ENCODE assay signal across 9 cellular contexts in the genomic region with DNA sequence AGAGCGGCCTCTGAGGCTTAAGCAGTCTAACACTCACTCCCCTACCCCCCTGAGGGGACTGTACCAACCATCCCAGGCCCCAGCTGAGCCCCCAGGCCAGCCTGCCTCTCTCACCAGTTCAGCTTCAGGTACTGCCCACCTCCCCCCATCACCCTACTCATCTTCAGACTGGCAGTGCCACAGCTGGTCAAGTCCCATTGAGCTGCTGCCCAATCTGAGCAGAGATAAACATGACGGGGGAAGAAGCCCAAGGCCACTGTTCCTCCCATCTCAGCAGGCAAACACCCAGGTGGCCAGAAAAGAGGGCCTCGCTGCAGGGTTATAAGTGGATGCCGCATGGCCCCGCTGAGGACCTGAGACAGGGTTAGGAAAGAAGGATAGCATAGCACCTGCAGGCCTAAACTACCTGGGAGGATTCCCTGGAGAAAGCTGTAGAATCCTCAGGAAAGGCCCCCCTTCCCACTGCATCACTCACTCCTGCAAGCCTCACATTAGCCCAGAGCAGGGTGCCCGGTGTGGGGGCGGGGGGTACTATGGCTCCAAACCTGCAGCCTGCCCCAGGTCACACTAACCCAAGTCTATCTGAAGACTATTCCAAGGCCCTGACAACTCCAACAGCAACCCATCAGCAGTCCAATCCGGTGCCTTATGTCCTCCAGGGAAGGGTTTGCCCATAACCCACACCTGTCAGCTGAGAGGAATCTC. TPM values are rescaled to one million over a fixed set of nuclear protein-coding genes. Genes with fewer than 3 reads are reported as not detected.
DNase-seq lines count a peak whose midpoint lies in the region; ATAC-seq, FAIRE-seq and TF ChIP-seq lines count a peak whose summit lies in the region.
"Had no signal": no experiment of that assay in that cellular context is flagged by ENCODE, and none has a peak within 500 bp of the region (broad histone marks: within the 10 kb centered on the region; RNA-seq: fewer than 3 reads in every experiment).

No MANE protein-coding gene starts in this region.

- no peak for TF ChIP-seq CTCF in A549 (IDR thresholded peaks at IDR 0.05)
- no peak for TF ChIP-seq CTCF in HEK293 (tag by site-specific recombination; IDR thresholded peaks at IDR 0.05)
- TF ChIP-seq CTCF in cardiac fibroblast (IDR thresholded peaks at IDR 0.05; ENCODE audit: low read depth, low read length), result no peak

- peaks cover 62% of the 10 kb centered on the region for H3K4me1 ChIP-seq in A549
- H3K4me1 ChIP-seq in HEK293 (ENCODE audit: control insufficient read depth, insufficient read depth, low read length), result peaks cover 39% of the 10 kb centered on the region

- WGBS in A549 (ENCODE audit: missing lambda C conversion rate), result 54% methylated on average over 6 of the region's 8 CpGs

- no peaks in the 10 kb centered on the region for H3K9me3 ChIP-seq in A549
- H3K9me3 ChIP-seq in HEK293 (ENCODE audit: control insufficient read depth, insufficient read depth, low read depth, low read length), result no peaks in the 10 kb centered on the region

- no peak for FAIRE-seq in A549 (lab: Jason Lieb, UNC)

- H3K9me3 Mint-ChIP-seq in naive thymus-derived CD8-positive, alpha-beta T cell, result no peaks in the 10 kb centered on the region

- no peak for TF ChIP-seq EP300 in A549 (IDR thresholded peaks at IDR 0.05)

- H3K4me3 ChIP-seq in A549, result peak overlapping the region; percentile 86
- H3K4me3 ChIP-seq in HEK293 (ENCODE audit: low read depth, low read length), result no peak overlapping the region
- peak overlapping the region; percentile 97 for H3K4me3 ChIP-seq in cardiac fibroblast (replicated peaks in 1 of 2; ENCODE audit: low read depth in 2 of 2, low read length in 2 of 2)

- no peak for TF ChIP-seq RAD21 in A549 (conservative IDR thresholded peaks at IDR 0.05 in 1 of 2, IDR thresholded peaks at IDR 0.05 in 1 of 2)

- peak overlapping the region; percentile 95 to 97 for H3K27ac ChIP-seq in A549
- no peak overlapping the region for H3K27ac ChIP-seq in HEK293 (ENCODE audit: extremely low read depth, low read depth, low read length)

- H3K27me3 Mint-ChIP-seq in naive thymus-derived CD8-positive, alpha-beta T cell, result no peaks in the 10 kb centered on the region

- DNase-seq in A549 (ENCODE audit: low read depth in 1 of 2, low spot score in 1 of 2), result no peak
- DNase-seq in cardiac fibroblast (ENCODE audit: low read depth in 2 of 2), result peak in 1 of 2 donors; percentile 26
- no peak for DNase-seq in naive thymus-derived CD8-positive, alpha-beta T cell
- no peak for DNase-seq in hypothalamus (lab: John Stamatoyannopoulos, UW)
- DNase-seq in NCI-H146 (lab: John Stamatoyannopoulos, UW), result no peak
- DNase-seq: GF-D8 had no signal

- H3K36me3 Mint-ChIP-seq in naive thymus-derived CD8-positive, alpha-beta T cell, result no peaks in the 10 kb centered on the region

- peak overlapping the region; percentile 92 to 98 (median 96) for H3K27ac Mint-ChIP-seq in naive thymus-derived CD8-positive, alpha-beta T cell

- peak overlapping the region; percentile 80 to 96 (median 89) for H3K4me3 Mint-ChIP-seq in naive thymus-derived CD8-positive, alpha-beta T cell

- H3K36me3 ChIP-seq in HEK293 (ENCODE audit: control insufficient read depth in 2 of 2, insufficient read depth in 1 of 2, low read length in 2 of 2), result no peaks in the 10 kb centered on the region

- CTCF ChIA-PET in A549 (lab: Yijun Ruan, JAX), result interaction anchor here (1.0 to 6.3 kb wide), 7 partner anchors 7 to 83 kb away, joined by 3 to 32 read pairs (median 5); no protein-coding TSS in a partner anchor
- CTCF ChIA-PET in HEK293 (lab: Yijun Ruan, JAX), result interaction anchor here (0.7 to 1.2 kb wide), 2 partner anchors 12 to 67 kb away, joined by 3 to 4 read pairs; no protein-coding TSS in a partner anchor

- peak overlapping the region; percentile 87 for H3K4me2 ChIP-seq in A549

- peaks cover 60 to 92% (median 85%) of the 10 kb centered on the region in 4 donors for H3K4me1 Mint-ChIP-seq in naive thymus-derived CD8-positive, alpha-beta T cell

- ATAC-seq in A549, result no peak
- no peak for ATAC-seq in naive thymus-derived CD8-positive, alpha-beta T cell
- ATAC-seq in HG02970 (IDR thresholded peaks at IDR 0.05; ENCODE audit: low FRiP score, unreplicated experiment), result no peak
- no peak for ATAC-seq in esophagus mucosa

- no peak for TF ChIP-seq POLR2A in A549 (IDR thresholded peaks at IDR 0.05; ENCODE audit: low read length)

- POLR2A ChIA-PET in A549 (lab: Yijun Ruan, JAX), result interaction anchor here (0.9 to 3.6 kb wide), 6 partner anchors 9 to 138 kb away, joined by 4 to 28 read pairs (median 5); a partner anchor contains a TSS
- POLR2A ChIA-PET in HEK293 (lab: Yijun Ruan, JAX), result interaction anchor here (1.1 to 5.7 kb wide), 3 partner anchors 12 to 138 kb away, joined by 3 to 33 read pairs (median 30); a partner anchor contains a TSS
- POLR2A ChIA-PET in naive thymus-derived CD8-positive, alpha-beta T cell (lab: Charles Lee), result interaction anchor here (0.9 to 1.7 kb wide), 5 partner anchors 11 to 87 kb away, joined by 3 to 5 read pairs (median 4); a partner anchor contains a TSS

TF ChIP-seq in A549, 52 proteins besides CTCF, POLR2A, EP300 and RAD21:
- TF ChIP-seq ZC3H11A (IDR thresholded peaks at IDR 0.05), result no peak

TF ChIP-seq in HEK293, 187 proteins besides CTCF, POLR2A, EP300 and RAD21:
- TF ChIP-seq ZNF335 (tag by site-specific recombination; conservative IDR thresholded peaks at IDR 0.05), result peak; percentile 34; the same call in 1 of the 2 replicates
- TF ChIP-seq GFI1B (tag by site-specific recombination; IDR thresholded peaks at IDR 0.05), result no peak
- TF ChIP-seq ZIC2 (tag by site-specific recombination; IDR thresholded peaks at IDR 0.05), result peak; percentile 54; the same call in 1 of the 2 replicates
- TF ChIP-seq ZNF664 (tag by site-specific recombination; IDR thresholded peaks at IDR 0.05), result no peak

RNA-seq across cellular contexts. Expression of a gene that starts 3.6 kb away (rescaled TPM):
- polyA plus RNA-seq in A549 (2011; rRNA removed), result 180 and 191 TPM in 2 replicates
- 52.5 and 77.2 TPM in 2 replicates for polyA plus RNA-seq in A549 (2012; cell fraction: cytosol; rRNA removed)
- polyA plus RNA-seq in A549 (2012; cell fraction: nucleus; rRNA removed), result 58.3 and 75.3 TPM in 2 replicates
- polyA plus RNA-seq in A549 (2017; fragmentation: RNase III; extraction: RNeasy Plus Mini Kit Qiagen cat#74134 plus additional on column Dnase treatment), result 140 to 182 TPM (median 167 TPM) in 3 replicates
- 251 and 259 TPM in 2 replicates for polyA minus RNA-seq in A549 (2011; rRNA and poly(A)+ RNA removed)
- 10 to 100 TPM; 28.7 to 30.8 TPM for total RNA-seq in naive thymus-derived CD8-positive, alpha-beta T cell
- polyA plus RNA-seq in naive thymus-derived CD8-positive, alpha-beta T cell, result 10 to 100 TPM; 15.1 to 24.2 (median 18.6) TPM
- total RNA-seq in esophagus mucosa, result 50.9 TPM
